ENCODE assay signal across 8 cellular contexts in the genomic region with DNA sequence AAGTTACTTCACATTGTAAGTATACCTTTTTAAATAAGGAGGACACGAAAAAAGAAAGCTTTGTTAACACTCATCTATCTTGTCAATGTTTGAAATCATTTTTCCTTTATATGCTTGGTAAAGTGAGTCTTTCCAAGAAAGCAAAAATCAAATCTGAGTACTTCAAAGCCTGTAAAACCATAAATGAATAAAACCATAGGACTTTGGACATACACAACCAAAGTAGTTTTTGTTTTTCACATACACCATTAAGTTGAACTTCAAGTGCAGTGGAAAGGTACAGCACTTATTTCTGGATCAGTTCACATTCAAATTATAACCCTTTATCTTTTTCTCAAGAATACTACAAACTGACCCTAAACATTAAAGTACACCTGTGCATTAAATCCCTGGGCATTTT.
"Had no signal": no experiment of that assay in that cellular context is flagged by ENCODE, and none has a peak within 500 bp of the region (broad histone marks: within the 10 kb centered on the region; RNA-seq: fewer than 3 reads in every experiment).

No MANE protein-coding gene starts in this region.

- H3K9me3 Mint-ChIP-seq: GM23338, HFFc6 had no signal

- DNase-seq: H7, HFFc6 had no signal

- H2AFZ ChIP-seq: GM23338 had no signal

- H3K4me3 Mint-ChIP-seq: GM23338, HFFc6 had no signal

- H3K27ac ChIP-seq: HL-60 had no signal

- H3K4me3 ChIP-seq: GM23338, HAP-1 had no signal

- FAIRE-seq: H1, HepG2 had no signal

- H3K4me2 ChIP-seq: GM23338 had no signal

- H3K4me1 ChIP-seq: HAP-1 had no signal

- ATAC-seq: GM23338, HCT116, HepG2 had no signal

- H3K27ac Mint-ChIP-seq: GM23338, HFFc6 had no signal

- H3K9me3 ChIP-seq: HAP-1 had no signal
